8 cellular contexts compared by ENCODE assay signal in genomic region chr3:10249833-10250232, GRCh38. TPM values are rescaled to one million over a fixed set of nuclear protein-coding genes. Genes with fewer than 3 reads are reported as not detected.
DNase-seq lines count a peak whose midpoint lies in the region; ATAC-seq, FAIRE-seq and TF ChIP-seq lines count a peak whose summit lies in the region.

No MANE protein-coding gene starts in this region.

- peak overlapping the region; percentile 91 for H3K4me3 ChIP-seq in H7 (ENCODE audit: insufficient read depth, low read depth, low read length)
- peak overlapping the region; percentile 85 for H3K4me3 ChIP-seq in WI38 (ENCODE audit: low read depth, low read length)
- H3K4me3 ChIP-seq in hepatocyte, result peak overlapping the region; percentile 71
- H3K4me3 ChIP-seq in small intestine (ENCODE audit: low read depth in 1 of 2, low read length in 2 of 2), result peak overlapping the region in 1 of 2 donors; percentile 75

- in situ Hi-C loops in GM13977 (cut with MboI; ENCODE audit: low pct_unique_long_range_greater_than_20kb, low sequenced_read_pairs, unreplicated experiment), result no loop called here

- 15% methylated on average over 3 of the region's 3 CpGs for WGBS in hepatocyte (ENCODE audit: low lambda C conversion rate, missing lambda C conversion rate)
- 2 to 13% (median 5%) methylated on average over 3 of the region's 3 CpGs for WGBS in small intestine, 3 donors

- H3K4me2 ChIP-seq in hepatocyte, result peak overlapping the region; percentile 98

- TF ChIP-seq CTCF in WI38 (IDR thresholded peaks at IDR 0.05; ENCODE audit: low read depth, low read length), result no peak
- TF ChIP-seq CTCF in hepatocyte (IDR thresholded peaks at IDR 0.05; ENCODE audit: poor library complexity), result no peak
- no peak for TF ChIP-seq CTCF in GM13977 (IDR thresholded peaks at IDR 0.05; ENCODE audit: extremely low read depth, insufficient read depth, missing control alignments)

- H3K9me3 ChIP-seq in hepatocyte (ENCODE audit: low read depth) (no peaks in the 10 kb centered on the region), small intestine (ENCODE audit: control insufficient read depth, low read depth) (no peaks in the 10 kb centered on the region)

- H4K20me1 ChIP-seq in hepatocyte (ENCODE audit: insufficient read depth, poor library complexity, severe bottlenecking), result peaks cover 16% of the 10 kb centered on the region

- H3K79me2 ChIP-seq in hepatocyte, result peaks cover 56% of the 10 kb centered on the region

- ATAC-seq in GM18867 (IDR thresholded peaks at IDR 0.05; ENCODE audit: unreplicated experiment) (no peak), GM19467 (IDR thresholded peaks at IDR 0.05; ENCODE audit: unreplicated experiment) (no peak)

- H3K36me3 ChIP-seq in H7 (replicated peaks; ENCODE audit: control insufficient read depth, insufficient read depth, low read length) (peaks cover 10% of the 10 kb centered on the region), hepatocyte (replicated peaks; ENCODE audit: insufficient read depth, low read depth) (no peaks in the 10 kb centered on the region), small intestine (ENCODE audit: control insufficient read depth in 2 of 2, insufficient read depth in 2 of 2, low read length in 2 of 2) (peaks cover 3 to 7% of the 10 kb centered on the region in 2 donors)

- peaks cover 9% of the 10 kb centered on the region for H3K4me1 ChIP-seq in hepatocyte (ENCODE audit: insufficient read depth)
- H3K4me1 ChIP-seq in small intestine (ENCODE audit: control insufficient read depth in 2 of 2, insufficient read depth in 1 of 2, low read depth in 1 of 2, low read length in 1 of 2), result peaks cover 0 to 11% of the 10 kb centered on the region in 2 donors

- no peaks in the 10 kb centered on the region for H3K9me2 ChIP-seq in hepatocyte (replicated peaks; ENCODE audit: insufficient read depth)

- H2AFZ ChIP-seq in hepatocyte, result no peak overlapping the region

- DNase-seq in H7 (no peak), hepatocyte (ENCODE audit: low spot score) (no peak), small intestine (peak; percentile 23), GM13977 (ENCODE audit: low spot score) (no peak), NCI-H524 treated with DMSO at 0.1 percent for 48 hours (lab: John Stamatoyannopoulos, UW) (no peak)

- H3K27ac ChIP-seq in hepatocyte (peak overlapping the region; percentile 82), small intestine (ENCODE audit: low read depth in 1 of 2, low read length in 1 of 2) (peak overlapping the region in 1 of 2 donors; percentile 80)

- no peak for FAIRE-seq in small intestine (lab: Jason Lieb, UNC)

- H3K27me3 ChIP-seq in H7 (ENCODE audit: control insufficient read depth, insufficient read depth, low read length) (no peaks in the 10 kb centered on the region), hepatocyte (no peaks in the 10 kb centered on the region), small intestine (ENCODE audit: control insufficient read depth in 2 of 2, insufficient read depth in 2 of 2, low read length in 2 of 2) (no peaks in the 10 kb centered on the region)

RNA-seq across cellular contexts. Expression of gene TATDN2, which starts 1.6 kb away (rescaled TPM):
- total RNA-seq in H7 (2014; rRNA removed; shearing (Covaris generic)), result 5.3 and 9.8 TPM in 2 replicates
- total RNA-seq in hepatocyte, result 22.6 and 24.5 TPM in 2 replicates
- polyA plus RNA-seq in hepatocyte (6.5 and 9.3 TPM in 2 replicates), small intestine (10 to 100 TPM; 13.8 to 19.5 (median 15.2) TPM)

RNA-seq across cellular contexts. Expression of gene GHRL, which starts 42.9 kb away (rescaled TPM):
- total RNA-seq in H7 (2014; rRNA removed; shearing (Covaris generic)), result not detected in 2 replicates
- 12.4 and 14.0 TPM in 2 replicates for total RNA-seq in hepatocyte
- polyA plus RNA-seq in hepatocyte (11.3 and 12.0 TPM in 2 replicates), small intestine (10 to 100 TPM; 10.8 to 21.9 (median 18.2) TPM)

Comparison
In these comparisons a context has a peak if more than half of its experiments do, and no peak if none do; other contexts are left out.
1. RNA of gene GHRL, which starts 42.9 kb away (total RNA-seq): 12.4 to 14.0 TPM in hepatocyte; not detected in H7; every median in the first group is over 10 times any median in the second.